ENCODE assay signal across 10 cellular contexts in the genomic region with DNA sequence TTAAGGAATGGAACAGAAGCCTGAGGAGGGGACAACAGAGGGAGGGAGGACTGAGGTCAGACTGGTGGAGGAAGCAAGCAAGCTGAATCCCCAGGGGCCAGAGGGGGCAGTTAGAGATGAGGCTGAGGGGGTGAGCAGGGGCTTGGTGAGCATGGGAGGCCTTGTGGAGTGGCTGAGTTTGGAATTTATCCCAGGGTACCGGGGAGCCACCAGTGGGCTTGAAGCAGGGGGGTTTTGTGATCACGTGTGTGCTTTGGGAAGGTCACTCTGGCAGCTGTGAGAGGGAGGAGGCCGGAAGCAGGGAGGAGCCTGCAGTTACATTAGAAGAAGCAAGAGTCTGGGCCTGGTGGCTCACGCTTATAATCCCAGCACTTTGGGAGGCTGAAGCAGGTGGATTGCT. TPM values are rescaled to one million over a fixed set of nuclear protein-coding genes. Genes with fewer than 3 reads are reported as not detected.
DNase-seq lines count a peak whose midpoint lies in the region; ATAC-seq and TF ChIP-seq lines count a peak whose summit lies in the region.
"Had no signal": no experiment of that assay in that cellular context is flagged by ENCODE, and none has a peak within 500 bp of the region (broad histone marks: within the 10 kb centered on the region; RNA-seq: fewer than 3 reads in every experiment).

No MANE protein-coding gene starts in this region.

- H2AFZ ChIP-seq in MM.1S (ENCODE audit: low read length), result peak overlapping the region; percentile 25; the same call in 1 of the 2 replicates

- TF ChIP-seq POLR2A in ovary (IDR thresholded peaks at IDR 0.05) (no peak), upper lobe of left lung (IDR thresholded peaks at IDR 0.05) (no peak)

- H3K27ac ChIP-seq in DOHH2 (ENCODE audit: low read depth, low read length) (peak overlapping the region; percentile 99), MM.1S (ENCODE audit: low read length) (peak overlapping the region; percentile 90), colonic mucosa (no peak overlapping the region), ovary (peak overlapping the region; percentile 25 to 55), upper lobe of left lung (peak overlapping the region in 2 of 4 donors; percentile 55 to 57)
- H3K27ac ChIP-seq: KMS-11, neutrophil had no signal

- DNase-seq in MM.1S (peak; percentile 40), colonic mucosa (peak; percentile 19), ovary (peak; percentile 56 to 71 (median 67)), HAP-1 (ENCODE audit: low spot score in 2 of 2) (no peak), upper lobe of left lung (no peak)
- DNase-seq: activated CD8-positive, alpha-beta memory T cell treated with anti-CD3 and anti-CD28 coated beads for 24 hours had no signal

- no peak for TF ChIP-seq CTCF in DOHH2 (IDR thresholded peaks at IDR 0.05; ENCODE audit: low read depth, low read length, poor library complexity, severe bottlenecking)
- no peak for TF ChIP-seq CTCF in MM.1S (IDR thresholded peaks at IDR 0.05; ENCODE audit: low read length)
- TF ChIP-seq CTCF in colonic mucosa (IDR thresholded peaks at IDR 0.05), result no peak
- no peak for TF ChIP-seq CTCF in ovary (IDR thresholded peaks at IDR 0.05)
- no peak for TF ChIP-seq CTCF in upper lobe of left lung (IDR thresholded peaks at IDR 0.05)

- H3K4me3 ChIP-seq in DOHH2 (ENCODE audit: low read length) (peak overlapping the region; percentile 50), MM.1S (ENCODE audit: low read length) (no peak overlapping the region), colonic mucosa (no peak overlapping the region), ovary (no peak overlapping the region), HAP-1 (no peak overlapping the region), upper lobe of left lung (no peak overlapping the region)

- H3K27me3 ChIP-seq in DOHH2 (ENCODE audit: control insufficient read depth, low read length) (no peaks in the 10 kb centered on the region), MM.1S (replicated peaks; ENCODE audit: insufficient read depth, low read length) (no peaks in the 10 kb centered on the region), colonic mucosa (no peaks in the 10 kb centered on the region), ovary (no peaks in the 10 kb centered on the region), HAP-1 (ENCODE audit: low read depth) (no peaks in the 10 kb centered on the region), upper lobe of left lung (no peaks in the 10 kb centered on the region)
- H3K27me3 ChIP-seq: neutrophil had no signal

- H3K36me3 ChIP-seq in DOHH2 (ENCODE audit: control insufficient read depth, low read length) (peaks cover 65% of the 10 kb centered on the region), MM.1S (replicated peaks; ENCODE audit: insufficient read depth, low read length) (no peaks in the 10 kb centered on the region), colonic mucosa (no peaks in the 10 kb centered on the region), ovary (no peaks in the 10 kb centered on the region), HAP-1 (replicated peaks) (peaks cover 7% of the 10 kb centered on the region), upper lobe of left lung (peaks cover 0 to 15% (median 9%) of the 10 kb centered on the region in 4 donors)

- H3K9me2 ChIP-seq in DOHH2 (replicated peaks; ENCODE audit: control insufficient read depth, low read length), result no peaks in the 10 kb centered on the region
- H3K9me2 ChIP-seq in MM.1S (replicated peaks; ENCODE audit: insufficient read depth, low read length), result no peaks in the 10 kb centered on the region

- H3K79me2 ChIP-seq in DOHH2 (ENCODE audit: control insufficient read depth, low read length) (peaks cover 83% of the 10 kb centered on the region), MM.1S (ENCODE audit: low read length) (peaks cover 76% of the 10 kb centered on the region)

- H3K9ac ChIP-seq in MM.1S (ENCODE audit: low read length) (peak overlapping the region; percentile 16; the same call in 1 of the 2 replicates), colonic mucosa (ENCODE audit: low read depth in 2 of 2, low read length in 2 of 2) (no peak overlapping the region)
- H3K9ac ChIP-seq: KMS-11 had no signal

- no peaks in the 10 kb centered on the region for H3K9me3 ChIP-seq in DOHH2 (ENCODE audit: control insufficient read depth, insufficient read depth, low read length)
- H3K9me3 ChIP-seq in MM.1S (replicated peaks; ENCODE audit: insufficient read depth, low read length), result no peaks in the 10 kb centered on the region
- H3K9me3 ChIP-seq in colonic mucosa, result no peaks in the 10 kb centered on the region
- H3K9me3 ChIP-seq in ovary, result no peaks in the 10 kb centered on the region
- H3K9me3 ChIP-seq in HAP-1, result no peaks in the 10 kb centered on the region
- H3K9me3 ChIP-seq in upper lobe of left lung, result no peaks in the 10 kb centered on the region
- H3K9me3 ChIP-seq: neutrophil had no signal

- no peaks in the 10 kb centered on the region for H4K20me1 ChIP-seq in DOHH2 (ENCODE audit: control insufficient read depth, insufficient read depth, low read depth, low read length)
- H4K20me1 ChIP-seq in MM.1S (ENCODE audit: insufficient read depth, low read length), result no peaks in the 10 kb centered on the region

- TF ChIP-seq EP300 in ovary (IDR thresholded peaks at IDR 0.05) (no peak), upper lobe of left lung (IDR thresholded peaks at IDR 0.05) (no peak)

- H3K4me1 ChIP-seq in DOHH2 (ENCODE audit: control insufficient read depth, low read length) (peaks cover 99% of the 10 kb centered on the region), MM.1S (ENCODE audit: low read length) (peaks cover 73% of the 10 kb centered on the region), colonic mucosa (no peaks in the 10 kb centered on the region), ovary (ENCODE audit: insufficient read depth) (no peaks in the 10 kb centered on the region), HAP-1 (no peaks in the 10 kb centered on the region), upper lobe of left lung (peaks cover 8 to 37% (median 29%) of the 10 kb centered on the region in 4 donors)

- ATAC-seq in upper lobe of left lung (ENCODE audit: low FRiP score in 2 of 2), result no peak
- no peak for ATAC-seq in HG03175 (IDR thresholded peaks at IDR 0.05; ENCODE audit: unreplicated experiment)

- H3F3A ChIP-seq in DOHH2 (ENCODE audit: control insufficient read depth, insufficient read depth) (peaks cover 46% of the 10 kb centered on the region), MM.1S (ENCODE audit: insufficient read depth, low read length) (peaks cover 52% of the 10 kb centered on the region)

- peak overlapping the region; percentile 81 for H3K4me2 ChIP-seq in DOHH2 (ENCODE audit: low read length)
- peak overlapping the region; percentile 39 for H3K4me2 ChIP-seq in MM.1S (ENCODE audit: low read depth, low read length)
- H3K4me2 ChIP-seq: KMS-11 had no signal

- intact Hi-C loops in colonic mucosa (cut with DNase I) (no loop called here), ovary (cut with DNase I) (no loop called here)

- in situ Hi-C loops in HAP-1 (cut with MboI; ENCODE audit: low sequenced_read_pairs), result loop anchor here (5.0 kb wide), 1 partner anchor 90 kb away; no protein-coding TSS in a partner anchor

- WGBS in ovary, 3 donors, result 4 to 13% (median 5%) methylated on average over 4 of the region's 4 CpGs
- 27 to 47% methylated on average over 4 of the region's 4 CpGs for WGBS in upper lobe of left lung, 2 donors

RNA-seq across cellular contexts. Expression of a gene that starts 9.8 kb away (rescaled TPM):
- total RNA-seq in colonic mucosa (10 to 100 TPM; 37.0 to 47.3 TPM), ovary (10 to 100 TPM; 21.0 to 47.6 (median 42.2) TPM), upper lobe of left lung (10 to 100 TPM; 29.7 to 42.6 (median 34.2) TPM)
- 10 to 100 TPM; 26.8 to 48.4 TPM for polyA plus RNA-seq in ovary

RNA-seq across cellular contexts. Expression of a gene that starts 23.8 kb away (rescaled TPM):
- total RNA-seq in colonic mucosa (10 to 100 TPM; 14.4 to 19.0 TPM), ovary (10 to 100 TPM; 22.3 to 96.3 (median 85.6) TPM), upper lobe of left lung (100 to 1,000 TPM in 4 of 6 donors, 10 to 100 TPM in 2; 76.9 to 183 (median 113) TPM)
- 10 to 100 TPM; 31.9 to 38.7 TPM for polyA plus RNA-seq in ovary

Comparison
In these comparisons a context has a peak if more than half of its experiments do, and no peak if none do; other contexts are left out.
1. DNase-seq: peak in MM.1S (single experiment), colonic mucosa (single experiment) and ovary (5 of 5); none in HAP-1 (0 of 2) and upper lobe of left lung (0 of 2).